ENCODE assay signal across 8 cellular contexts in genomic region chr19:48735031-48735615, GRCh38.
DNase-seq lines count a peak whose midpoint lies in the region.
"Had no signal": no experiment of that assay in that cellular context is flagged by ENCODE, and none has a peak within 500 bp of the region (broad histone marks: within the 10 kb centered on the region; RNA-seq: fewer than 3 reads in every experiment).

No MANE protein-coding gene starts in this region.

- peak; percentile 71 for DNase-seq in DMS114 treated with DMSO at 0.1 percent for 48 hours (lab: John Stamatoyannopoulos, UW; ENCODE audit: unreplicated experiment)
- peak; percentile 95 for DNase-seq in NCI-H82 (lab: John Stamatoyannopoulos, UW)
- DNase-seq in islet precursor cell, result peak; percentile 88
- no peak for DNase-seq in NCI-H2081 (lab: John Stamatoyannopoulos, UW)
- DNase-seq in activated CD4-positive, alpha-beta T cell treated with anti-CD3 and anti-CD28 coated beads, Interleukin-2, amount 50 U/mL, for 4 hours, result no peak
- no peak for DNase-seq in inferior parietal cortex (ENCODE audit: extremely low spot score)
- DNase-seq: activated naive CD8-positive, alpha-beta T cell treated with anti-CD3 and anti-CD28 coated beads for 36 hours; NCI-H2029 had no signal

Comparison
In these comparisons a context has a peak if more than half of its experiments do, and no peak if none do; other contexts are left out.
1. DNase-seq: peak in DMS114 treated with DMSO at 0.1 percent for 48 hours (single experiment), NCI-H82 (single experiment) and islet precursor cell (single experiment); none in NCI-H2081 (0 of 2), activated CD4-positive, alpha-beta T cell treated with anti-CD3 and anti-CD28 coated beads, Interleukin-2, amount 50 U/mL, for 4 hours (0 of 2) and inferior parietal cortex (single experiment).